Comparison of ENCODE assay signal across 13 cellular contexts in genomic region chr7:132149801-132150310, GRCh38.
DNase-seq lines count a peak whose midpoint lies in the region; TF ChIP-seq lines count a peak whose summit lies in the region.
"Had no signal": no experiment of that assay in that cellular context is flagged by ENCODE, and none has a peak within 500 bp of the region (broad histone marks: within the 10 kb centered on the region; RNA-seq: fewer than 3 reads in every experiment).

No MANE protein-coding gene starts in this region.

- H3K79me2 ChIP-seq in smooth muscle cell (ENCODE audit: low read depth): no peaks in the 10 kb centered on the region

- H3K27ac ChIP-seq in smooth muscle cell (ENCODE audit: low read depth): no peak overlapping the region
- H3K27ac ChIP-seq in caudate nucleus (ENCODE audit: low read depth, low read length): no peak overlapping the region

- DNase-seq in BE2C (peak; percentile 63), NCI-H1694 treated with DMSO at 0.1 percent for 48 hours (lab: John Stamatoyannopoulos, UW) (peak; percentile 28), NCI-H82 (lab: John Stamatoyannopoulos, UW) (peak; percentile 97), glutamatergic neuron (peak; percentile 66), smooth muscle cell (lab: John Stamatoyannopoulos, UW; ENCODE audit: unreplicated experiment) (no peak), caudate nucleus (lab: John Stamatoyannopoulos, UW) (no peak), MG63 (no peak)
- DNase-seq: 8988T; ACHN; Calu3; CD4-positive, alpha-beta T cell; GF-D8 had no signal

- peak overlapping the region; percentile 48 for H3K4me3 Mint-ChIP-seq in glutamatergic neuron (ENCODE audit: unreplicated experiment)
- H3K4me3 Mint-ChIP-seq: CD4-positive, alpha-beta T cell had no signal

- H3K4me1 Mint-ChIP-seq in glutamatergic neuron (ENCODE audit: low read depth, unreplicated experiment): peaks cover 27% of the 10 kb centered on the region

- H3K4me3 ChIP-seq in BE2C (ENCODE audit: low read depth, low read length) (no peak overlapping the region), smooth muscle cell (no peak overlapping the region), MG63 (no peak overlapping the region)
- H3K4me3 ChIP-seq: HAP-1 had no signal

- H3K9me3 Mint-ChIP-seq in glutamatergic neuron (ENCODE audit: unreplicated experiment): peaks cover 10% of the 10 kb centered on the region
- H3K9me3 Mint-ChIP-seq: CD4-positive, alpha-beta T cell had no signal

- H3K36me3 ChIP-seq in BE2C: peaks cover 26% of the 10 kb centered on the region
- no peaks in the 10 kb centered on the region for H3K36me3 ChIP-seq in smooth muscle cell (ENCODE audit: low read depth)
- no peaks in the 10 kb centered on the region for H3K36me3 ChIP-seq in MG63
- H3K36me3 ChIP-seq: HAP-1 had no signal

- H3K9me3 ChIP-seq in BE2C (no peaks in the 10 kb centered on the region), smooth muscle cell (replicated peaks; ENCODE audit: low read depth) (no peaks in the 10 kb centered on the region), MG63 (no peaks in the 10 kb centered on the region)
- H3K9me3 ChIP-seq: HAP-1 had no signal

- no peaks in the 10 kb centered on the region for H4K20me1 ChIP-seq in smooth muscle cell (ENCODE audit: low read depth)

- H2AFZ ChIP-seq in smooth muscle cell (ENCODE audit: low read depth): no peak overlapping the region

- H3K27me3 Mint-ChIP-seq in glutamatergic neuron (ENCODE audit: unreplicated experiment): peaks cover 11% of the 10 kb centered on the region

- peaks cover 9% of the 10 kb centered on the region for H3F3A ChIP-seq in smooth muscle cell (ENCODE audit: low read depth)

- no peaks in the 10 kb centered on the region for H3K27me3 ChIP-seq in BE2C
- no peaks in the 10 kb centered on the region for H3K27me3 ChIP-seq in smooth muscle cell (ENCODE audit: low read depth)
- H3K27me3 ChIP-seq in MG63: no peaks in the 10 kb centered on the region

- no peak for TF ChIP-seq CTCF in BE2C (IDR thresholded peaks at IDR 0.05; ENCODE audit: low read depth, low read length)
- TF ChIP-seq CTCF in glutamatergic neuron (IDR thresholded peaks at IDR 0.05; ENCODE audit: partially characterized antibody, unreplicated experiment): no peak
- TF ChIP-seq CTCF in smooth muscle cell (IDR thresholded peaks at IDR 0.05; ENCODE audit: borderline replicate concordance, insufficient read depth, poor library complexity, severe bottlenecking): no peak

- no peak overlapping the region for H3K9ac ChIP-seq in smooth muscle cell (ENCODE audit: low read depth)

- H3K36me3 Mint-ChIP-seq in glutamatergic neuron (ENCODE audit: unreplicated experiment): peaks cover 15% of the 10 kb centered on the region

- H3K4me1 ChIP-seq in BE2C (peaks cover 10% of the 10 kb centered on the region), smooth muscle cell (ENCODE audit: low read depth) (no peaks in the 10 kb centered on the region)
- H3K4me1 ChIP-seq: HAP-1 had no signal

- no peak overlapping the region for H3K4me2 ChIP-seq in smooth muscle cell

- peak overlapping the region; percentile 30 for H3K27ac Mint-ChIP-seq in glutamatergic neuron (ENCODE audit: unreplicated experiment)
- H3K27ac Mint-ChIP-seq: CD4-positive, alpha-beta T cell had no signal

- 61% methylated on average over 2 of the region's 2 CpGs for WGBS in smooth muscle cell (ENCODE audit: low lambda C conversion rate)

Comparison
In these comparisons a context has a peak if more than half of its experiments do, and no peak if none do; other contexts are left out.
1. DNase-seq: peak in BE2C (single experiment), NCI-H1694 treated with DMSO at 0.1 percent for 48 hours (single experiment), NCI-H82 (single experiment) and glutamatergic neuron (single experiment); none in smooth muscle cell (single experiment), caudate nucleus (0 of 61) and MG63 (single experiment).